Comparison of ENCODE assay signal across 37 cellular contexts in genomic region chr12:126086242-126086641, GRCh38.
DNase-seq lines count a peak whose midpoint lies in the region; ATAC-seq, FAIRE-seq and TF ChIP-seq lines count a peak whose summit lies in the region.
"Had no signal": no experiment of that assay in that cellular context is flagged by ENCODE, and none has a peak within 500 bp of the region (broad histone marks: within the 10 kb centered on the region; RNA-seq: fewer than 3 reads in every experiment).

No MANE protein-coding gene starts in this region.

- no peak overlapping the region for H3K27ac Mint-ChIP-seq in activated CD8-positive, alpha-beta T cell treated with anti-CD3 and anti-CD28 coated beads, Interleukin-2, amount 10 ng/mL, durations not matched to agents 7 days and 5 days
- H3K27ac Mint-ChIP-seq: B cell; CD14-positive monocyte; CD4-positive, alpha-beta memory T cell; CD4-positive, alpha-beta T cell; CD4-positive, CD25-positive, alpha-beta regulatory T cell; CD8-positive, alpha-beta memory T cell; CD8-positive, alpha-beta T cell had no signal

- BruUV-seq in HepG2 (replicated peaks; lab: Mats Ljungman, UMichigan), result no TSS peak

- no peak overlapping the region for H3K9ac ChIP-seq in HepG2 (ENCODE audit: insufficient read depth, low read depth, low read length)
- no peak overlapping the region for H3K9ac ChIP-seq in H1 (replicated peaks in 1 of 4; ENCODE audit: extremely low read depth in 1 of 4, low read depth in 3 of 4, low read length in 3 of 4)
- H3K9ac ChIP-seq: BLaER1; BLaER1 treated with 17β-estradiol and CSF1 and Interleukin-3, amounts not matched to agents 10 nM and 100 nM had no signal

- no peaks in the 10 kb centered on the region for H3K4me1 ChIP-seq in HepG2 (ENCODE audit: insufficient read depth, low read length)
- no peaks in the 10 kb centered on the region for H3K4me1 ChIP-seq in right lobe of liver
- H3K4me1 ChIP-seq in HEK293 (ENCODE audit: control insufficient read depth, insufficient read depth, low read length), result no peaks in the 10 kb centered on the region
- no peaks in the 10 kb centered on the region; a peak in 1 of 7 replicates for H3K4me1 ChIP-seq in H1 (replicated peaks in 1 of 4; ENCODE audit: control insufficient read depth in 3 of 4, insufficient read depth in 4 of 4, low read length in 3 of 4)
- H3K4me1 ChIP-seq in breast epithelium, result no peaks in the 10 kb centered on the region
- H3K4me1 ChIP-seq: A549, BE2C, BLaER1, Caco-2 had no signal

- H3K4me1 Mint-ChIP-seq in activated CD8-positive, alpha-beta T cell treated with anti-CD3 and anti-CD28 coated beads, Interleukin-2, amount 10 ng/mL, durations not matched to agents 7 days and 5 days (ENCODE audit: low read depth), result no peaks in the 10 kb centered on the region
- H3K4me1 Mint-ChIP-seq: B cell; CD14-positive monocyte; CD4-positive, alpha-beta memory T cell; CD4-positive, CD25-positive, alpha-beta regulatory T cell; CD8-positive, alpha-beta memory T cell had no signal

- H3K14ac ChIP-seq in H1 (ENCODE audit: insufficient read length), result no peak overlapping the region

- H4K20me1 ChIP-seq in HepG2 (ENCODE audit: insufficient read depth, low read length) (no peaks in the 10 kb centered on the region), H1 (replicated peaks in 1 of 2; ENCODE audit: control insufficient read depth in 1 of 2, insufficient read depth in 2 of 2, low read length in 2 of 2) (no peaks in the 10 kb centered on the region)
- H4K20me1 ChIP-seq: BLaER1; BLaER1 treated with 17β-estradiol and CSF1 and Interleukin-3, amounts not matched to agents 10 nM and 100 nM had no signal

- H3K79me2 ChIP-seq in HepG2 (ENCODE audit: insufficient read depth, low read length), result no peaks in the 10 kb centered on the region
- no peaks in the 10 kb centered on the region for H3K79me2 ChIP-seq in H1 (ENCODE audit: control insufficient read depth in 1 of 2, insufficient read depth in 2 of 2, low read length in 2 of 2)

- POLR2A ChIA-PET in HepG2 (lab: Yijun Ruan, JAX) (no interaction called here), HEK293 (lab: Yijun Ruan, JAX) (no interaction called here), H1 (lab: Charles Lee; ENCODE audit: partially characterized antibody) (no interaction called here)
- POLR2A ChIA-PET in activated CD8-positive, alpha-beta T cell treated with anti-CD3 and anti-CD28 coated beads, Interleukin-2, amount 10 ng/mL, durations not matched to agents 7 days and 5 days (lab: Charles Lee), result no interaction called here

- H3K36me3 Mint-ChIP-seq in activated CD8-positive, alpha-beta T cell treated with anti-CD3 and anti-CD28 coated beads, Interleukin-2, amount 10 ng/mL, durations not matched to agents 7 days and 5 days (ENCODE audit: low read depth), result no peaks in the 10 kb centered on the region
- H3K36me3 Mint-ChIP-seq: CD14-positive monocyte; CD4-positive, alpha-beta memory T cell; CD4-positive, CD25-positive, alpha-beta regulatory T cell; CD8-positive, alpha-beta memory T cell; CD8-positive, alpha-beta T cell had no signal

- H4K8ac ChIP-seq in H1 (ENCODE audit: extremely low read depth, insufficient read depth, low read length), result no peak overlapping the region

- no peak overlapping the region for H2BK15ac ChIP-seq in H1 (ENCODE audit: low read length)

- TF ChIP-seq RAD21 in HepG2 (CRISPR knock-in tag; IDR thresholded peaks at IDR 0.05) (no peak), H1 (IDR thresholded peaks at IDR 0.05 in 1 of 2, conservative IDR thresholded peaks at IDR 0.05 in 1 of 2; ENCODE audit: low read depth in 2 of 2, low read length in 2 of 2) (no peak)

- no peak overlapping the region for H3K23ac ChIP-seq in H1 (ENCODE audit: insufficient read length)

- H3K36me3 ChIP-seq in HepG2 (replicated peaks in 1 of 2; ENCODE audit: control insufficient read depth in 1 of 2, insufficient read depth in 2 of 2, low read length in 2 of 2) (no peaks in the 10 kb centered on the region), right lobe of liver (no peaks in the 10 kb centered on the region), HEK293 (ENCODE audit: control insufficient read depth in 2 of 2, insufficient read depth in 1 of 2, low read length in 2 of 2) (no peaks in the 10 kb centered on the region), H1 (ENCODE audit: control insufficient read depth in 2 of 4, insufficient read depth in 4 of 4, low read length in 3 of 4) (no peaks in the 10 kb centered on the region), breast epithelium (no peaks in the 10 kb centered on the region)
- H3K36me3 ChIP-seq: BE2C; BLaER1; BLaER1 treated with 17β-estradiol and CSF1 and Interleukin-3, amounts not matched to agents 10 nM and 100 nM had no signal

- no peaks in the 10 kb centered on the region for H3K9me3 Mint-ChIP-seq in activated CD8-positive, alpha-beta T cell treated with anti-CD3 and anti-CD28 coated beads, Interleukin-2, amount 10 ng/mL, durations not matched to agents 7 days and 5 days (ENCODE audit: insufficient read depth)
- H3K9me3 Mint-ChIP-seq: CD4-positive, alpha-beta T cell had no signal

- H3K18ac ChIP-seq in H1 (ENCODE audit: extremely low read depth, low read length), result no peak overlapping the region

- H4K5ac ChIP-seq in H1 (ENCODE audit: insufficient read length, low read depth, low read length), result no peak overlapping the region

- TF ChIP-seq EP300 in HepG2 (IDR thresholded peaks at IDR 0.05; ENCODE audit: low read depth in 2 of 2, low read length in 2 of 2) (no peak), HepG2 (CRISPR knock-in tag; IDR thresholded peaks at IDR 0.05; ENCODE audit: borderline replicate concordance) (no peak), H1 (IDR thresholded peaks at IDR 0.05; ENCODE audit: borderline replicate concordance in 1 of 2, low read depth in 2 of 2, low read length in 2 of 2) (no peak)

- no peak overlapping the region for H3K4me3 Mint-ChIP-seq in activated CD8-positive, alpha-beta T cell treated with anti-CD3 and anti-CD28 coated beads, Interleukin-2, amount 10 ng/mL, durations not matched to agents 7 days and 5 days
- H3K4me3 Mint-ChIP-seq: B cell; CD14-positive monocyte; CD4-positive, alpha-beta memory T cell; CD4-positive, alpha-beta T cell; CD4-positive, CD25-positive, alpha-beta regulatory T cell; CD8-positive, alpha-beta memory T cell; CD8-positive, alpha-beta T cell had no signal

- TF ChIP-seq CTCF in HepG2 (CRISPR knock-in tag; IDR thresholded peaks at IDR 0.05), result no peak
- TF ChIP-seq CTCF in right lobe of liver (IDR thresholded peaks at IDR 0.05), result no peak
- no peak for TF ChIP-seq CTCF in HEK293 (tag by site-specific recombination; IDR thresholded peaks at IDR 0.05)
- TF ChIP-seq CTCF in H1 (IDR thresholded peaks at IDR 0.05; ENCODE audit: control extremely low read depth in 1 of 3, insufficient read depth in 1 of 3, low read depth in 1 of 3, low read length in 3 of 3), result no peak
- no peak for TF ChIP-seq CTCF in breast epithelium (IDR thresholded peaks at IDR 0.05)

- no peak overlapping the region for H2BK5ac ChIP-seq in H1 (ENCODE audit: low read depth, low read length)

- H3K27me3 ChIP-seq in HepG2 (ENCODE audit: control insufficient read depth in 1 of 2, insufficient read depth in 2 of 2, low read length in 2 of 2) (no peaks in the 10 kb centered on the region), right lobe of liver (no peaks in the 10 kb centered on the region), H1 (replicated peaks in 1 of 4; ENCODE audit: control insufficient read depth in 3 of 4, extremely low read depth in 1 of 4, insufficient read depth in 3 of 4, low read length in 3 of 4) (no peaks in the 10 kb centered on the region), breast epithelium (no peaks in the 10 kb centered on the region)
- H3K27me3 ChIP-seq: BE2C; BLaER1; BLaER1 treated with 17β-estradiol and CSF1 and Interleukin-3, amounts not matched to agents 10 nM and 100 nM had no signal

- DNase-seq in HepG2 (ENCODE audit: low spot score), result no peak
- DNase-seq in right lobe of liver, result no peak
- no peak for DNase-seq in H1 (ENCODE audit: low read depth in 1 of 2, low spot score in 2 of 2)
- DNase-seq in urothelium cell line (ENCODE audit: low spot score), result no peak
- DNase-seq in activated CD8-positive, alpha-beta T cell treated with anti-CD3 and anti-CD28 coated beads, Interleukin-2, amount 10 ng/mL, durations not matched to agents 7 days and 5 days, result no peak
- no peak for DNase-seq in activated CD4-positive, alpha-beta T cell treated with anti-CD3 and anti-CD28 coated beads for 48 hours
- no peak for DNase-seq in breast epithelium (ENCODE audit: low spot score in 2 of 2)
- DNase-seq: 8988T; ACHN; AML-193; BE2C; C1 segment of cervical spinal cord; Caco-2; Calu3; CD4-positive, alpha-beta memory T cell; CD4-positive, alpha-beta T cell; CD4-positive, CD25-positive, alpha-beta regulatory T cell; CD8-positive, alpha-beta memory T cell; CD8-positive, alpha-beta T cell; COR-L47; DMS 273 treated with DMSO at 0.1 percent for 48 hours; DMS153; DMS53; DMS79; DMS79 treated with DMSO at 0.1 percent for 48 hours; DND-41; EL had no signal

- WGBS in HepG2 (ENCODE audit: low lambda C conversion rate), result 2% methylated on average over 3 of the region's 3 CpGs
- 23% methylated on average over 3 of the region's 3 CpGs for WGBS in right lobe of liver (ENCODE audit: insufficient coverage, low coverage, low lambda C conversion rate, missing lambda C conversion rate)
- WGBS in H1 (ENCODE audit: extremely low coverage in 1 of 2, insufficient coverage in 1 of 2, insufficient read length in 1 of 2, insufficient replicate concordance in 2 of 2, low coverage in 1 of 2, low lambda C conversion rate in 2 of 2, missing lambda C conversion rate in 1 of 2), 2 experiments, result 50% methylated on average over 3 of the region's 3 CpGs; no CpG with 5 or more reads in 1 of the 2 experiments

- no peak overlapping the region for H3K4ac ChIP-seq in H1 (replicated peaks; ENCODE audit: insufficient read length, low read depth, low read length)

- H2AK5ac ChIP-seq in H1 (ENCODE audit: low read depth, low read length), result no peak overlapping the region

- H3K27ac ChIP-seq in HepG2 (ENCODE audit: extremely low read length, insufficient read depth, low read length), result no peak overlapping the region
- H3K27ac ChIP-seq in right lobe of liver, result no peak overlapping the region
- H3K27ac ChIP-seq in HEK293 (ENCODE audit: extremely low read depth, low read depth, low read length), result no peak overlapping the region
- H3K27ac ChIP-seq in H1 (ENCODE audit: low read depth, low read length), result no peak overlapping the region
- no peak overlapping the region for H3K27ac ChIP-seq in breast epithelium
- H3K27ac ChIP-seq: 22Rv1; A549; BLaER1; BLaER1 treated with 17β-estradiol and CSF1 and Interleukin-3, amounts not matched to agents 10 nM and 100 nM; C4-2B had no signal

- H3K4me3 ChIP-seq in HepG2 (replicated peaks in 1 of 3; ENCODE audit: insufficient read depth in 1 of 3, low read depth in 2 of 3, low read length in 3 of 3), result no peak overlapping the region
- no peak overlapping the region for H3K4me3 ChIP-seq in right lobe of liver
- H3K4me3 ChIP-seq in HEK293 (ENCODE audit: low read depth, low read length), result no peak overlapping the region
- no peak overlapping the region for H3K4me3 ChIP-seq in H1 (ENCODE audit: extremely low read depth in 1 of 4, insufficient read depth in 2 of 4, low read depth in 3 of 4, low read length in 4 of 4)
- no peak overlapping the region for H3K4me3 ChIP-seq in breast epithelium
- H3K4me3 ChIP-seq: A549; BLaER1; BLaER1 treated with 17β-estradiol and CSF1 and Interleukin-3, amounts not matched to agents 10 nM and 100 nM had no signal

- no peaks in the 10 kb centered on the region for H3K27me3 Mint-ChIP-seq in activated CD8-positive, alpha-beta T cell treated with anti-CD3 and anti-CD28 coated beads, Interleukin-2, amount 10 ng/mL, durations not matched to agents 7 days and 5 days (ENCODE audit: low read depth)
- H3K27me3 Mint-ChIP-seq: B cell; CD4-positive, alpha-beta memory T cell; CD4-positive, alpha-beta T cell; CD4-positive, CD25-positive, alpha-beta regulatory T cell; CD8-positive, alpha-beta memory T cell had no signal

- H3K79me1 ChIP-seq in H1 (ENCODE audit: low read depth, low read length), result no peaks in the 10 kb centered on the region

- intact Hi-C loops in HepG2 (cut with micrococcal nuclease; ENCODE audit: unreplicated experiment) (no loop called here), right lobe of liver (cut with DNase I) (no loop called here), breast epithelium (cut with DNase I; ENCODE audit: low total_unique reads) (no loop called here)

- no peak overlapping the region for H2BK20ac ChIP-seq in H1 (ENCODE audit: low read length)

- H2AFZ ChIP-seq in HepG2 (ENCODE audit: low read length) (no peak overlapping the region), H1 (ENCODE audit: low read length) (no peak overlapping the region)

- no peak for TF ChIP-seq POLR2A in HepG2 (IDR thresholded peaks at IDR 0.05; ENCODE audit: insufficient read depth in 1 of 2, low read depth in 2 of 2, low read length in 2 of 2)
- TF ChIP-seq POLR2A in right lobe of liver (IDR thresholded peaks at IDR 0.05), result no peak
- no peak for TF ChIP-seq POLR2A in H1 (IDR thresholded peaks at IDR 0.05; ENCODE audit: control extremely low read depth in 1 of 2, low read depth in 2 of 2, low read length in 2 of 2)
- no peak for TF ChIP-seq POLR2A in breast epithelium (IDR thresholded peaks at IDR 0.05)

- no peak overlapping the region for H2BK120ac ChIP-seq in H1 (replicated peaks; ENCODE audit: low read depth, low read length)

- H3K9me3 ChIP-seq in HepG2 (ENCODE audit: low read length) (peaks cover 74% of the 10 kb centered on the region), right lobe of liver (no peaks in the 10 kb centered on the region), HEK293 (ENCODE audit: control insufficient read depth, insufficient read depth, low read depth, low read length) (no peaks in the 10 kb centered on the region), H1 (ENCODE audit: insufficient read depth in 2 of 2, low read depth in 1 of 2, low read length in 1 of 2) (peaks cover 3 to 7% of the 10 kb centered on the region in 2 experiments; a peak in 3 of 4 replicates), breast epithelium (no peaks in the 10 kb centered on the region)
- H3K9me3 ChIP-seq: A549, BE2C, Caco-2 had no signal

- H3K4me2 ChIP-seq in HepG2 (ENCODE audit: low read depth, low read length) (no peak overlapping the region), H1 (ENCODE audit: insufficient read depth in 1 of 2, low read depth in 2 of 2, low read length in 2 of 2) (no peak overlapping the region)
- H3K4me2 ChIP-seq: A549; BLaER1; BLaER1 treated with 17β-estradiol and CSF1 and Interleukin-3, amounts not matched to agents 10 nM and 100 nM had no signal

- FAIRE-seq in HepG2 (lab: Jason Lieb, UNC) (no peak), H1 (lab: Jason Lieb, UNC) (no peak), urothelium cell line (lab: Jason Lieb, UNC) (peak; percentile 84)
- FAIRE-seq: A204.1, A549, D721Med had no signal

- peak overlapping the region; percentile 38 for H4K91ac ChIP-seq in H1 (replicated peaks; ENCODE audit: insufficient read length, low read length)

- H3K56ac ChIP-seq in H1 (replicated peaks; ENCODE audit: insufficient read length, low read depth, low read length), result no peak overlapping the region

- H2BK12ac ChIP-seq in H1 (ENCODE audit: low read depth, low read length), result no peak overlapping the region

- in situ Hi-C loops in HepG2 (cut with HindIII; ENCODE audit: extremely low pct_ligation_motif_present, low pct_unique_long_range_greater_than_20kb), result no loop called here

- H3K23me2 ChIP-seq in H1 (ENCODE audit: low read depth, low read length), result no peaks in the 10 kb centered on the region; the same call in 1 of the 2 replicates

- CTCF ChIA-PET in HepG2 (lab: Yijun Ruan, JAX; ENCODE audit: low intra/inter-chr PET ratio, low total read pairs) (no interaction called here), HEK293 (lab: Yijun Ruan, JAX) (no interaction called here), H1 (lab: Charles Lee; ENCODE audit: partially characterized antibody) (no interaction called here)
- CTCF ChIA-PET in activated CD8-positive, alpha-beta T cell treated with anti-CD3 and anti-CD28 coated beads, Interleukin-2, amount 10 ng/mL, durations not matched to agents 7 days and 5 days (lab: Charles Lee), result no interaction called here

- ATAC-seq in HepG2 (no peak), right lobe of liver (no peak)
- ATAC-seq in activated CD8-positive, alpha-beta T cell treated with anti-CD3 and anti-CD28 coated beads, Interleukin-2, amount 10 ng/mL, durations not matched to agents 7 days and 5 days, result no peak
- ATAC-seq: A549; CD8-positive, alpha-beta T cell had no signal
